In the genomic region with DNA sequence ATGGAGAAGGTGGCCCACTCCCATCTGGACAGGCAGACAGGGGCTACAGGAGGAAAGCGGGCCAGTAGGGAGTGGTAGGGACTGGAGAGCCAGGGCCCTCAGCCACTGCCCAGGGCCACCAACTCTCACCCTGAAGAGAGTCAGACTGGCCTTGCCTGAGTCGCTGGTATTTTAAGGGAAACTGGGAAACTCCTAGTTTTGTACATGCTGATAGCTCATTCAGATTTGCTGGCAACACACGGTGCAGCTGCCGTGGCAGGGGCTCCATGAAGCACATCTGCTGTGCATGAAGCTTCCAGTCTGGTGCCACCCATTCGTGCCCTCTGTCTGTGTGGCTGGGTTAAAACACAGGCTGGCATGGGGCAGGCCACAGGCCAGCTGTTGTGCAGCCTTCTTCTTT, we compare ENCODE assay signal across 2 cellular contexts.
TF ChIP-seq lines count a peak whose summit lies in the region.

No MANE protein-coding gene starts in this region.

TF ChIP-seq in H1, 55 proteins besides CTCF, POLR2A, EP300 and RAD21 (continued from another document):
- no peak for TF ChIP-seq SP1 (IDR thresholded peaks at IDR 0.05; ENCODE audit: low read depth, low read length)
- TF ChIP-seq TBP (IDR thresholded peaks at IDR 0.05; ENCODE audit: low read depth, low read length): no peak
- TF ChIP-seq CREB1 (IDR thresholded peaks at IDR 0.05): no peak
- no peak for TF ChIP-seq EGR1 (IDR thresholded peaks at IDR 0.05; ENCODE audit: borderline replicate concordance, low read depth, low read length)
- TF ChIP-seq CEBPB (IDR thresholded peaks at IDR 0.05; ENCODE audit: low read depth, low read length): no peak
- TF ChIP-seq, protein P1, sequence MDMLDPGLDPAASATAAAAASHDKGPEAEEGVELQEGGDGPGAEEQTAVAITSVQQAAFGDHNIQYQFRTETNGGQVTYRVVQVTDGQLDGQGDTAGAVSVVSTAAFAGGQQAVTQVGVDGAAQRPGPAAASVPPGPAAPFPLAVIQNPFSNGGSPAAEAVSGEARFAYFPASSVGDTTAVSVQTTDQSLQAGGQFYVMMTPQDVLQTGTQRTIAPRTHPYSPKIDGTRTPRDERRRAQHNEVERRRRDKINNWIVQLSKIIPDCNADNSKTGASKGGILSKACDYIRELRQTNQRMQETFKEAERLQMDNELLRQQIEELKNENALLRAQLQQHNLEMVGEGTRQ (IDR thresholded peaks at IDR 0.05; ENCODE audit: low read length): no peak
- TF ChIP-seq, protein P2, sequence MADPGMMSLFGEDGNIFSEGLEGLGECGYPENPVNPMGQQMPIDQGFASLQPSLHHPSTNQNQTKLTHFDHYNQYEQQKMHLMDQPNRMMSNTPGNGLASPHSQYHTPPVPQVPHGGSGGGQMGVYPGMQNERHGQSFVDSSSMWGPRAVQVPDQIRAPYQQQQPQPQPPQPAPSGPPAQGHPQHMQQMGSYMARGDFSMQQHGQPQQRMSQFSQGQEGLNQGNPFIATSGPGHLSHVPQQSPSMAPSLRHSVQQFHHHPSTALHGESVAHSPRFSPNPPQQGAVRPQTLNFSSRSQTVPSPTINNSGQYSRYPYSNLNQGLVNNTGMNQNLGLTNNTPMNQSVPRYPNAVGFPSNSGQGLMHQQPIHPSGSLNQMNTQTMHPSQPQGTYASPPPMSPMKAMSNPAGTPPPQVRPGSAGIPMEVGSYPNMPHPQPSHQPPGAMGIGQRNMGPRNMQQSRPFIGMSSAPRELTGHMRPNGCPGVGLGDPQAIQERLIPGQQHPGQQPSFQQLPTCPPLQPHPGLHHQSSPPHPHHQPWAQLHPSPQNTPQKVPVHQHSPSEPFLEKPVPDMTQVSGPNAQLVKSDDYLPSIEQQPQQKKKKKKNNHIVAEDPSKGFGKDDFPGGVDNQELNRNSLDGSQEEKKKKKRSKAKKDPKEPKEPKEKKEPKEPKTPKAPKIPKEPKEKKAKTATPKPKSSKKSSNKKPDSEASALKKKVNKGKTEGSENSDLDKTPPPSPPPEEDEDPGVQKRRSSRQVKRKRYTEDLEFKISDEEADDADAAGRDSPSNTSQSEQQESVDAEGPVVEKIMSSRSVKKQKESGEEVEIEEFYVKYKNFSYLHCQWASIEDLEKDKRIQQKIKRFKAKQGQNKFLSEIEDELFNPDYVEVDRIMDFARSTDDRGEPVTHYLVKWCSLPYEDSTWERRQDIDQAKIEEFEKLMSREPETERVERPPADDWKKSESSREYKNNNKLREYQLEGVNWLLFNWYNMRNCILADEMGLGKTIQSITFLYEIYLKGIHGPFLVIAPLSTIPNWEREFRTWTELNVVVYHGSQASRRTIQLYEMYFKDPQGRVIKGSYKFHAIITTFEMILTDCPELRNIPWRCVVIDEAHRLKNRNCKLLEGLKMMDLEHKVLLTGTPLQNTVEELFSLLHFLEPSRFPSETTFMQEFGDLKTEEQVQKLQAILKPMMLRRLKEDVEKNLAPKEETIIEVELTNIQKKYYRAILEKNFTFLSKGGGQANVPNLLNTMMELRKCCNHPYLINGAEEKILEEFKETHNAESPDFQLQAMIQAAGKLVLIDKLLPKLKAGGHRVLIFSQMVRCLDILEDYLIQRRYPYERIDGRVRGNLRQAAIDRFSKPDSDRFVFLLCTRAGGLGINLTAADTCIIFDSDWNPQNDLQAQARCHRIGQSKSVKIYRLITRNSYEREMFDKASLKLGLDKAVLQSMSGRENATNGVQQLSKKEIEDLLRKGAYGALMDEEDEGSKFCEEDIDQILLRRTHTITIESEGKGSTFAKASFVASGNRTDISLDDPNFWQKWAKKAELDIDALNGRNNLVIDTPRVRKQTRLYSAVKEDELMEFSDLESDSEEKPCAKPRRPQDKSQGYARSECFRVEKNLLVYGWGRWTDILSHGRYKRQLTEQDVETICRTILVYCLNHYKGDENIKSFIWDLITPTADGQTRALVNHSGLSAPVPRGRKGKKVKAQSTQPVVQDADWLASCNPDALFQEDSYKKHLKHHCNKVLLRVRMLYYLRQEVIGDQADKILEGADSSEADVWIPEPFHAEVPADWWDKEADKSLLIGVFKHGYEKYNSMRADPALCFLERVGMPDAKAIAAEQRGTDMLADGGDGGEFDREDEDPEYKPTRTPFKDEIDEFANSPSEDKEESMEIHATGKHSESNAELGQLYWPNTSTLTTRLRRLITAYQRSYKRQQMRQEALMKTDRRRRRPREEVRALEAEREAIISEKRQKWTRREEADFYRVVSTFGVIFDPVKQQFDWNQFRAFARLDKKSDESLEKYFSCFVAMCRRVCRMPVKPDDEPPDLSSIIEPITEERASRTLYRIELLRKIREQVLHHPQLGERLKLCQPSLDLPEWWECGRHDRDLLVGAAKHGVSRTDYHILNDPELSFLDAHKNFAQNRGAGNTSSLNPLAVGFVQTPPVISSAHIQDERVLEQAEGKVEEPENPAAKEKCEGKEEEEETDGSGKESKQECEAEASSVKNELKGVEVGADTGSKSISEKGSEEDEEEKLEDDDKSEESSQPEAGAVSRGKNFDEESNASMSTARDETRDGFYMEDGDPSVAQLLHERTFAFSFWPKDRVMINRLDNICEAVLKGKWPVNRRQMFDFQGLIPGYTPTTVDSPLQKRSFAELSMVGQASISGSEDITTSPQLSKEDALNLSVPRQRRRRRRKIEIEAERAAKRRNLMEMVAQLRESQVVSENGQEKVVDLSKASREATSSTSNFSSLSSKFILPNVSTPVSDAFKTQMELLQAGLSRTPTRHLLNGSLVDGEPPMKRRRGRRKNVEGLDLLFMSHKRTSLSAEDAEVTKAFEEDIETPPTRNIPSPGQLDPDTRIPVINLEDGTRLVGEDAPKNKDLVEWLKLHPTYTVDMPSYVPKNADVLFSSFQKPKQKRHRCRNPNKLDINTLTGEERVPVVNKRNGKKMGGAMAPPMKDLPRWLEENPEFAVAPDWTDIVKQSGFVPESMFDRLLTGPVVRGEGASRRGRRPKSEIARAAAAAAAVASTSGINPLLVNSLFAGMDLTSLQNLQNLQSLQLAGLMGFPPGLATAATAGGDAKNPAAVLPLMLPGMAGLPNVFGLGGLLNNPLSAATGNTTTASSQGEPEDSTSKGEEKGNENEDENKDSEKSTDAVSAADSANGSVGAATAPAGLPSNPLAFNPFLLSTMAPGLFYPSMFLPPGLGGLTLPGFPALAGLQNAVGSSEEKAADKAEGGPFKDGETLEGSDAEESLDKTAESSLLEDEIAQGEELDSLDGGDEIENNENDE (IDR thresholded peaks at IDR 0.05; ENCODE audit: insufficient replicate concordance, low read length): no peak
- no peak for TF ChIP-seq SIN3A (conservative IDR thresholded peaks at IDR 0.05 in 1 of 2, IDR thresholded peaks at IDR 0.05 in 1 of 2; ENCODE audit: low read depth in 1 of 2, low read length in 2 of 2)
- TF ChIP-seq NANOG (IDR thresholded peaks at IDR 0.05; ENCODE audit: insufficient read depth, low read depth, low read length, poor library complexity, severe bottlenecking): no peak

TF ChIP-seq in SK-N-SH treated with all-trans-retinoic acid at 6 μM for 48 hours, 23 proteins besides CTCF, POLR2A, EP300 and RAD21:
- TF ChIP-seq, protein P3, sequence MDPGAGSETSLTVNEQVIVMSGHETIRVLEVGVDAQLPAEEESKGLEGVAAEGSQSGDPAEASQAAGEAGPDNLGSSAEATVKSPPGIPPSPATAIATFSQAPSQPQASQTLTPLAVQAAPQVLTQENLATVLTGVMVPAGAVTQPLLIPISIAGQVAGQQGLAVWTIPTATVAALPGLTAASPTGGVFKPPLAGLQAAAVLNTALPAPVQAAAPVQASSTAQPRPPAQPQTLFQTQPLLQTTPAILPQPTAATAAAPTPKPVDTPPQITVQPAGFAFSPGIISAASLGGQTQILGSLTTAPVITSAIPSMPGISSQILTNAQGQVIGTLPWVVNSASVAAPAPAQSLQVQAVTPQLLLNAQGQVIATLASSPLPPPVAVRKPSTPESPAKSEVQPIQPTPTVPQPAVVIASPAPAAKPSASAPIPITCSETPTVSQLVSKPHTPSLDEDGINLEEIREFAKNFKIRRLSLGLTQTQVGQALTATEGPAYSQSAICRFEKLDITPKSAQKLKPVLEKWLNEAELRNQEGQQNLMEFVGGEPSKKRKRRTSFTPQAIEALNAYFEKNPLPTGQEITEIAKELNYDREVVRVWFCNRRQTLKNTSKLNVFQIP (CRISPR knock-in tag; IDR thresholded peaks at IDR 0.05; ENCODE audit: borderline replicate concordance, low read depth): no peak
- TF ChIP-seq TOX (CRISPR knock-in tag; IDR thresholded peaks at IDR 0.05; ENCODE audit: borderline replicate concordance) (no peak), TCF4 (CRISPR knock-in tag; IDR thresholded peaks at IDR 0.05; ENCODE audit: borderline replicate concordance) (no peak)
TF ChIP-seq in SK-N-SH treated with all-trans-retinoic acid at 6 μM for 48 hours: peak in this region for 0.
